In genomic region chr9:20684865-20685696, GRCh38 we compare ENCODE assay signal across 8 cellular contexts. TPM values are rescaled to one million over a fixed set of nuclear protein-coding genes. Genes with fewer than 3 reads are reported as not detected.
A peak's percentile ranks its signal among the peaks of the same experiment; 100 is the strongest.
DNase-seq lines count a peak whose midpoint lies in the region; ATAC-seq, FAIRE-seq and TF ChIP-seq lines count a peak whose summit lies in the region.

No MANE protein-coding gene starts in this region.

- H3K36me3 Mint-ChIP-seq in T-helper 1 cell treated with Interleukin-12 subunit alpha and Interleukin-12 subunit beta and Interleukin-4 antibody, amounts not matched to agents 30 μg/mL and 1 μg/mL, for 36 hours (ENCODE audit: low read depth) = peaks cover 3% of the 10 kb centered on the region

- no peaks in the 10 kb centered on the region for H3K27me3 Mint-ChIP-seq in T-helper 1 cell treated with Interleukin-12 subunit alpha and Interleukin-12 subunit beta and Interleukin-4 antibody, amounts not matched to agents 30 μg/mL and 1 μg/mL, for 36 hours (ENCODE audit: low read depth)

- TF ChIP-seq CTCF in AG04449 (IDR thresholded peaks at IDR 0.05; ENCODE audit: insufficient read depth, low read length, missing control alignments) (no peak), fibroblast of pulmonary artery (IDR thresholded peaks at IDR 0.05; ENCODE audit: low read length, missing control alignments) (no peak), prostate gland (IDR thresholded peaks at IDR 0.05) (no peak)

- TF ChIP-seq POLR2A in prostate gland (IDR thresholded peaks at IDR 0.05) = no peak

- H3K9me3 Mint-ChIP-seq in T-helper 1 cell treated with Interleukin-12 subunit alpha and Interleukin-12 subunit beta and Interleukin-4 antibody, amounts not matched to agents 30 μg/mL and 1 μg/mL, for 36 hours = no peaks in the 10 kb centered on the region

- no peaks in the 10 kb centered on the region for H3K27me3 ChIP-seq in prostate gland (replicated peaks; ENCODE audit: insufficient read depth)

- POLR2A ChIA-PET in AG04449 (lab: Yijun Ruan, JAX) = interaction anchor here (0.9 to 1.9 kb wide), 4 partner anchors 19 to 65 kb away, joined by 3 to 11 read pairs (median 4); partner anchors contain the start of gene MLLT3

- ATAC-seq in left lobe of liver = no peak

- peak; percentile 42 for FAIRE-seq in GM18507 (lab: Jason Lieb, UNC)

- peak overlapping the region; percentile 87 for H3K27ac Mint-ChIP-seq in T-helper 1 cell treated with Interleukin-12 subunit alpha and Interleukin-12 subunit beta and Interleukin-4 antibody, amounts not matched to agents 30 μg/mL and 1 μg/mL, for 36 hours

- CTCF ChIA-PET in AG04449 (lab: Yijun Ruan, JAX) = interaction anchor here (0.8 to 2.2 kb wide), 9 partner anchors 11 to 760 kb away, joined by 3 to 11 read pairs (median 5); partner anchors contain the start of gene MLLT3

- intact Hi-C loops in prostate gland (cut with DNase I) = loop anchor here (5.0 kb wide), 1 partner anchor 63 kb away; the partner anchor contains the start of gene MLLT3

- under 1% methylated on average over 11 of the region's 11 CpGs for WGBS in prostate gland

- H3K4me3 ChIP-seq in AG04449 (ENCODE audit: low read depth, low read length) (peak overlapping the region; percentile 80), fibroblast of pulmonary artery (replicated peaks; ENCODE audit: low read depth, low read length) (peak overlapping the region; percentile 68), prostate gland (peak overlapping the region; percentile 83 to 85)

- peak overlapping the region; percentile 88 for H3K4me3 Mint-ChIP-seq in T-helper 1 cell treated with Interleukin-12 subunit alpha and Interleukin-12 subunit beta and Interleukin-4 antibody, amounts not matched to agents 30 μg/mL and 1 μg/mL, for 36 hours

- DNase-seq in AG04449 (ENCODE audit: low read depth, low spot score) = peak; percentile 36
- no peak for DNase-seq in GM18507 (ENCODE audit: extremely low spot score, insufficient read length, low read depth)
- DNase-seq in fibroblast of pulmonary artery (ENCODE audit: low read depth) = peak; percentile 87
- DNase-seq in prostate gland (ENCODE audit: low spot score) = peak; percentile 23
- no peak for DNase-seq in stimulated activated CD4-positive, alpha-beta T cell treated with anti-CD3 and anti-CD28 coated beads, Interleukin-4, amount 100 ng/mL, for 24 hours
- no peak for DNase-seq in left lobe of liver (ENCODE audit: low spot score)
- no peak for DNase-seq in T-helper 9 cell

- no peaks in the 10 kb centered on the region for H3K36me3 ChIP-seq in prostate gland

- no peaks in the 10 kb centered on the region for H3K9me3 ChIP-seq in prostate gland

- H3K4me1 Mint-ChIP-seq in T-helper 1 cell treated with Interleukin-12 subunit alpha and Interleukin-12 subunit beta and Interleukin-4 antibody, amounts not matched to agents 30 μg/mL and 1 μg/mL, for 36 hours (ENCODE audit: low read depth) = peaks cover 13% of the 10 kb centered on the region

- no peaks in the 10 kb centered on the region for H3K4me1 ChIP-seq in prostate gland (replicated peaks)

- peak overlapping the region; percentile 81 to 83 for H3K27ac ChIP-seq in prostate gland

RNA-seq across cellular contexts. Expression of gene FOCAD, which starts 1.0 kb away (rescaled TPM):
- total RNA-seq in prostate gland (10 to 100 TPM; 32.0 to 76.1 TPM), left lobe of liver (7.5 TPM)

Comparison
In these comparisons a context has a peak if more than half of its experiments do, and no peak if none do; other contexts are left out.
1. DNase-seq: peak in AG04449 (single experiment), fibroblast of pulmonary artery (single experiment) and prostate gland (single experiment); none in GM18507 (single experiment), stimulated activated CD4-positive, alpha-beta T cell treated with anti-CD3 and anti-CD28 coated beads, Interleukin-4, amount 100 ng/mL, for 24 hours (single experiment), left lobe of liver (single experiment) and T-helper 9 cell (single experiment).
2. Peak in every context shown above with its lines, with median percentiles within 50 percentile points of each other: H3K4me3 ChIP-seq.